ENCODE assay signal across 8 cellular contexts in genomic region chr11:65577756-65578109, GRCh38. TPM values are rescaled to one million over a fixed set of nuclear protein-coding genes. Genes with fewer than 3 reads are reported as not detected.
DNase-seq lines count a peak whose midpoint lies in the region; ATAC-seq and TF ChIP-seq lines count a peak whose summit lies in the region.

No MANE protein-coding gene starts in this region.

- TF ChIP-seq CTCF in DOHH2 (IDR thresholded peaks at IDR 0.05; ENCODE audit: low read depth, low read length, poor library complexity, severe bottlenecking) (no peak), fibroblast of villous mesenchyme (IDR thresholded peaks at IDR 0.05; ENCODE audit: insufficient read depth, low read depth, low read length) (no peak)

- peaks cover 39 to 48% (median 46%) of the 10 kb centered on the region in 3 donors for H3K4me1 Mint-ChIP-seq in T-cell

- H3F3A ChIP-seq in DOHH2 (ENCODE audit: control insufficient read depth, insufficient read depth), result peaks cover 15% of the 10 kb centered on the region

- peak overlapping the region; percentile 76 to 88 for H3K27ac Mint-ChIP-seq in T-cell

- H3K27me3 Mint-ChIP-seq in T-cell, result no peaks in the 10 kb centered on the region

- H3K79me2 ChIP-seq in DOHH2 (ENCODE audit: control insufficient read depth, low read length), result peaks cover 22% of the 10 kb centered on the region

- H3K9me2 ChIP-seq in DOHH2 (replicated peaks; ENCODE audit: control insufficient read depth, low read length), result no peaks in the 10 kb centered on the region

- ATAC-seq in T-cell (replicated peaks in 1 of 4) (no peak), GM18873 (IDR thresholded peaks at IDR 0.05; ENCODE audit: low FRiP score, unreplicated experiment) (no peak), GM21515 (IDR thresholded peaks at IDR 0.05; ENCODE audit: unreplicated experiment) (no peak), GM19328 (IDR thresholded peaks at IDR 0.05; ENCODE audit: unreplicated experiment) (no peak)

- H3K4me3 ChIP-seq in DOHH2 (ENCODE audit: low read length), result peak overlapping the region; percentile 86; the same call in 1 of the 2 replicates
- H3K4me3 ChIP-seq in fibroblast of villous mesenchyme (ENCODE audit: low read depth, low read length), result peak overlapping the region; percentile 74
- peak overlapping the region; percentile 54 for H3K4me3 ChIP-seq in skeletal muscle cell (ENCODE audit: low read depth, low read length)

- CTCF ChIA-PET in T-cell (lab: Charles Lee), result interaction anchor here in 1 of 2 donors (0.5 to 1.8 kb wide), 3 partner anchors 10 to 58 kb away, joined by 4 to 6 read pairs (median 4); no protein-coding TSS in a partner anchor

- no peak overlapping the region for H3K27ac ChIP-seq in DOHH2 (ENCODE audit: low read depth, low read length)

- peak overlapping the region; percentile 87 for H3K4me2 ChIP-seq in DOHH2 (ENCODE audit: low read length)

- no peaks in the 10 kb centered on the region for H3K9me3 Mint-ChIP-seq in T-cell

- DNase-seq in T-cell (no peak), fibroblast of villous mesenchyme (ENCODE audit: low read depth) (no peak), skeletal muscle cell (ENCODE audit: low read depth) (no peak), DMS79 (lab: John Stamatoyannopoulos, UW) (no peak)

- peak overlapping the region; percentile 26 to 98 (median 60) for H3K4me3 Mint-ChIP-seq in T-cell

- H3K36me3 ChIP-seq in DOHH2 (ENCODE audit: control insufficient read depth, low read length), result peaks cover 13% of the 10 kb centered on the region

- H3K4me1 ChIP-seq in DOHH2 (ENCODE audit: control insufficient read depth, low read length), result peaks cover 42% of the 10 kb centered on the region

- H3K27me3 ChIP-seq in DOHH2 (ENCODE audit: control insufficient read depth, low read length), result no peaks in the 10 kb centered on the region

- POLR2A ChIA-PET in T-cell (lab: Charles Lee), result no interaction called here

- H3K36me3 Mint-ChIP-seq in T-cell, result peaks cover 12% of the 10 kb centered on the region

- no peaks in the 10 kb centered on the region for H4K20me1 ChIP-seq in DOHH2 (ENCODE audit: control insufficient read depth, insufficient read depth, low read depth, low read length)

- no peaks in the 10 kb centered on the region for H3K9me3 ChIP-seq in DOHH2 (ENCODE audit: control insufficient read depth, insufficient read depth, low read length)

RNA-seq across cellular contexts. Expression of gene EHBP1L1, which starts 1.9 kb away (rescaled TPM):
- total RNA-seq in T-cell (100 to 1,000 TPM; 115 to 170 (median 150) TPM), fibroblast of villous mesenchyme (33.7 and 47.7 TPM in 2 replicates)

RNA-seq across cellular contexts. Expression of gene FAM89B, which starts 5.4 kb away (rescaled TPM):
- total RNA-seq in T-cell (10 to 100 TPM; 36.3 to 72.9 (median 69.3) TPM), fibroblast of villous mesenchyme (19.0 and 27.4 TPM in 2 replicates)

RNA-seq across cellular contexts. Expression of gene ZNRD2, which starts 7.5 kb away (rescaled TPM):
- total RNA-seq in T-cell, result 10 to 100 TPM; 32.5 to 36.9 (median 34.5) TPM
- 31.1 and 49.6 TPM in 2 replicates for total RNA-seq in fibroblast of villous mesenchyme

RNA-seq across cellular contexts. Expression of gene KCNK7, which starts 17.9 kb away (rescaled TPM):
- total RNA-seq in T-cell (1 to 10 TPM; 2.3 to 8.0 (median 3.6) TPM), fibroblast of villous mesenchyme (under 0.01 TPM in 1 of 2 replicates, not detected in the other)

RNA-seq across cellular contexts. Expression of gene LTBP3, which starts 19.6 kb away (rescaled TPM):
- 100 to 1,000 TPM; 200 to 364 (median 284) TPM for total RNA-seq in T-cell
- total RNA-seq in fibroblast of villous mesenchyme, result 23.7 and 24.2 TPM in 2 replicates
